18 cellular contexts compared by ENCODE assay signal in the genomic region with DNA sequence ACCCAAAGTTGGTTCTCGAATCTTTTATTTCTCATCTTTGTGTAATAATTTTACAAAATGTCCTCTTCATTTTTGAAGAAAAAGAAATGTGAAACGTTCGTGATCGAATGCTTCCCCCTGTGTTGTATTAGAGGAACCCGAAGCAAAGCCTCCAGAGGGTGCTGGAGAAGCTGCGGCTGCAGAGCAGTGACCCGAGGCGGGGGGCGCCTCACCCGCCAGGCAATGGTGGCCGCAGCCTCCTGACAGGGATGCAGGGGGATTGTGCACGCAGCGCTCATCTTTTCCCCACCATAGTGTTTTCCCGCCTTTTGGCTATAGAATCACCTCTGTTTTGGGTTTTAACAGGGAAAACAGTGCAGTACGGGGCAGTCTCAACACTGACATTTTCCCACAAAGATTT.
A peak's percentile ranks its signal among the peaks of the same experiment; 100 is the strongest.
DNase-seq lines count a peak whose midpoint lies in the region; ATAC-seq and TF ChIP-seq lines count a peak whose summit lies in the region.
"Had no signal": no experiment of that assay in that cellular context is flagged by ENCODE, and none has a peak within 500 bp of the region (broad histone marks: within the 10 kb centered on the region; RNA-seq: fewer than 3 reads in every experiment).

No MANE protein-coding gene starts in this region.

- H3K4me1 ChIP-seq in stomach: no peaks in the 10 kb centered on the region
- H3K4me1 ChIP-seq: BLaER1 treated with 17β-estradiol and CSF1 and Interleukin-3, amounts not matched to agents 10 nM and 100 nM had no signal

- no peak for TF ChIP-seq POLR2A in stomach (IDR thresholded peaks at IDR 0.05)

- H3K4me1 Mint-ChIP-seq in activated CD4-positive, alpha-beta T cell treated with anti-CD3 and anti-CD28 coated beads, Interleukin-2, amount 10 ng/mL, durations not matched to agents 24 days and 14 days: no peaks in the 10 kb centered on the region
- H3K4me1 Mint-ChIP-seq: B cell, IgD-negative memory B cell had no signal

- no peaks in the 10 kb centered on the region for H3K36me3 ChIP-seq in H7 (replicated peaks; ENCODE audit: control insufficient read depth, insufficient read depth, low read length)
- H3K36me3 ChIP-seq in stomach: no peaks in the 10 kb centered on the region
- H3K36me3 ChIP-seq: BLaER1 treated with 17β-estradiol and CSF1 and Interleukin-3, amounts not matched to agents 10 nM and 100 nM had no signal

- 80 to 90% (median 84%) methylated on average over 14 to 15 of the region's 15 CpGs for WGBS in stomach, 5 donors

- no peaks in the 10 kb centered on the region for H3K27me3 Mint-ChIP-seq in activated CD4-positive, alpha-beta T cell treated with anti-CD3 and anti-CD28 coated beads, Interleukin-2, amount 10 ng/mL, durations not matched to agents 24 days and 14 days
- H3K27me3 Mint-ChIP-seq: B cell, IgD-negative memory B cell had no signal

- H3K4me3 ChIP-seq in H7 (ENCODE audit: insufficient read depth, low read depth, low read length) (no peak overlapping the region), stomach (no peak overlapping the region)
- H3K4me3 ChIP-seq: BLaER1 treated with 17β-estradiol and CSF1 and Interleukin-3, amounts not matched to agents 10 nM and 100 nM; GM12878 had no signal

- H3K36me3 Mint-ChIP-seq in activated CD4-positive, alpha-beta T cell treated with anti-CD3 and anti-CD28 coated beads, Interleukin-2, amount 10 ng/mL, durations not matched to agents 24 days and 14 days (ENCODE audit: low read depth): no peaks in the 10 kb centered on the region
- H3K36me3 Mint-ChIP-seq: CD8-positive, alpha-beta T cell; IgD-negative memory B cell had no signal

- ATAC-seq in GM19324 (IDR thresholded peaks at IDR 0.05; ENCODE audit: low FRiP score, unreplicated experiment): no peak
- ATAC-seq in GM18858 (IDR thresholded peaks at IDR 0.05; ENCODE audit: unreplicated experiment): no peak
- ATAC-seq: CD8-positive, alpha-beta T cell; GM12878 had no signal

- H3K9me3 Mint-ChIP-seq in activated CD4-positive, alpha-beta T cell treated with anti-CD3 and anti-CD28 coated beads, Interleukin-2, amount 10 ng/mL, durations not matched to agents 24 days and 14 days: peaks cover 12% of the 10 kb centered on the region

- no peak overlapping the region for H3K27ac ChIP-seq in stomach
- H3K27ac ChIP-seq: BLaER1 treated with 17β-estradiol and CSF1 and Interleukin-3, amounts not matched to agents 10 nM and 100 nM; HL-60 had no signal

- intact Hi-C loops in activated CD4-positive, alpha-beta T cell treated with anti-CD3 and anti-CD28 coated beads, Interleukin-2, amount 10 ng/mL, durations not matched to agents 24 days and 14 days (cut with micrococcal nuclease): no loop called here
- intact Hi-C loops in stomach (cut with DNase I; ENCODE audit: low total_unique reads): no loop called here

- H3K9me3 ChIP-seq in stomach: peaks cover 0 to 6% (median 2%) of the 10 kb centered on the region in 4 donors

- no peak for TF ChIP-seq EP300 in stomach (IDR thresholded peaks at IDR 0.05)

- H3K27me3 ChIP-seq in H7 (ENCODE audit: control insufficient read depth, insufficient read depth, low read length): no peaks in the 10 kb centered on the region
- H3K27me3 ChIP-seq in stomach: no peaks in the 10 kb centered on the region
- H3K27me3 ChIP-seq: BLaER1 treated with 17β-estradiol and CSF1 and Interleukin-3, amounts not matched to agents 10 nM and 100 nM had no signal

- DNase-seq in ELF-1 (ENCODE audit: low read depth, low spot score): peak; percentile 1
- DNase-seq in H7: peak; percentile 66
- peak; percentile 13 for DNase-seq in SK-N-DZ (ENCODE audit: low spot score)
- peak; percentile 18 for DNase-seq in iPS-NIHi11 (ENCODE audit: low spot score)
- no peak for DNase-seq in activated CD4-positive, alpha-beta T cell treated with anti-CD3 and anti-CD28 coated beads, Interleukin-2, amount 10 ng/mL, durations not matched to agents 24 days and 14 days
- DNase-seq in stomach: no peak
- DNase-seq: Calu3; CD8-positive, alpha-beta T cell; DMS79 treated with DMSO at 0.1 percent for 48 hours; HCEC 1CT; KBM-7 had no signal

- no peak overlapping the region for H3K4me3 Mint-ChIP-seq in activated CD4-positive, alpha-beta T cell treated with anti-CD3 and anti-CD28 coated beads, Interleukin-2, amount 10 ng/mL, durations not matched to agents 24 days and 14 days
- H3K4me3 Mint-ChIP-seq: B cell; CD8-positive, alpha-beta T cell; IgD-negative memory B cell had no signal

- H3K27ac Mint-ChIP-seq in activated CD4-positive, alpha-beta T cell treated with anti-CD3 and anti-CD28 coated beads, Interleukin-2, amount 10 ng/mL, durations not matched to agents 24 days and 14 days: no peak overlapping the region
- H3K27ac Mint-ChIP-seq: B cell; CD8-positive, alpha-beta T cell; IgD-negative memory B cell had no signal

- TF ChIP-seq CTCF in stomach (IDR thresholded peaks at IDR 0.05): no peak

Comparison
In these comparisons a context has a peak if more than half of its experiments do, and no peak if none do; other contexts are left out.
1. DNase-seq: peak in ELF-1 (single experiment), H7 (single experiment), SK-N-DZ (single experiment) and iPS-NIHi11 (single experiment); none in activated CD4-positive, alpha-beta T cell treated with anti-CD3 and anti-CD28 coated beads, Interleukin-2, amount 10 ng/mL, durations not matched to agents 24 days and 14 days (single experiment) and stomach (single experiment).